In the genomic region with DNA sequence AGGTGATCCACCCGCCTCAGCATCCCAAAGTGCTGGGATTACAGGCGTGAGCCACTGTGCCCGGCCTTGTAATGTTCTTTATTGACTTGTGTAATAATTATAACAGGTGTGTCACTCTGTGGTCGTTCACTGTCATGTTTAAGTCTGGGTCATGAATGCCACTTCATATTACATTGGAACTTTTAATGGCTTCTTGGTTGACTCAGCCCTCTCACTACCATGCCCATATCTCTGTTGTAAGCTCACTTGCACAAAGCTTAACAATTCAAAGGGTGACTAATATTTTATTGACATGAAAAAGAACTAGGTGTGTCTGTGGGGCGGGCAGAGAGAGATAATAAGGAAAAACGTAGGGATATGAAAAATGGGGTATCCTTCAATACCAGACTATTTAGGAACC, we compare ENCODE assay signal across 25 cellular contexts.
DNase-seq lines count a peak whose midpoint lies in the region; ATAC-seq, FAIRE-seq and TF ChIP-seq lines count a peak whose summit lies in the region.
"Had no signal": no experiment of that assay in that cellular context is flagged by ENCODE, and none has a peak within 500 bp of the region (broad histone marks: within the 10 kb centered on the region; RNA-seq: fewer than 3 reads in every experiment).

No MANE protein-coding gene starts in this region.

- H3K4me3 Mint-ChIP-seq in MCF 10A (ENCODE audit: unreplicated experiment) = no peak overlapping the region
- H3K4me3 Mint-ChIP-seq: B cell; CD4-positive, alpha-beta T cell; CD8-positive, alpha-beta T cell had no signal

- no peaks in the 10 kb centered on the region for H3F3A ChIP-seq in smooth muscle cell (ENCODE audit: low read depth)

- H3K4me1 Mint-ChIP-seq in MCF 10A (ENCODE audit: insufficient read depth, unreplicated experiment) = no peaks in the 10 kb centered on the region
- H3K4me1 Mint-ChIP-seq: B cell had no signal

- no peaks in the 10 kb centered on the region for H3K36me3 Mint-ChIP-seq in MCF 10A (ENCODE audit: insufficient read depth, unreplicated experiment)
- H3K36me3 Mint-ChIP-seq: CD8-positive, alpha-beta T cell had no signal

- no TSS peak for BruUV-seq in MCF 10A (replicated peaks; lab: Mats Ljungman, UMichigan)
- no TSS peak for BruUV-seq in mammary epithelial cell (replicated peaks; lab: Mats Ljungman, UMichigan)

- POLR2A ChIA-PET in MCF 10A (lab: Yijun Ruan, JAX) = no interaction called here

- no peaks in the 10 kb centered on the region for H3K27me3 Mint-ChIP-seq in MCF 10A (ENCODE audit: insufficient read depth, unreplicated experiment)
- H3K27me3 Mint-ChIP-seq: B cell; CD4-positive, alpha-beta T cell had no signal

- no peak overlapping the region for H3K4me2 ChIP-seq in mammary epithelial cell (ENCODE audit: insufficient read depth, low read depth, low read length)
- no peak overlapping the region for H3K4me2 ChIP-seq in smooth muscle cell
- H3K4me2 ChIP-seq: A549; BLaER1 treated with 17β-estradiol and CSF1 and Interleukin-3, amounts not matched to agents 10 nM and 100 nM had no signal

- no peaks in the 10 kb centered on the region for H3K4me1 ChIP-seq in mammary epithelial cell (ENCODE audit: insufficient read depth, low read length)
- no peaks in the 10 kb centered on the region for H3K4me1 ChIP-seq in small intestine (ENCODE audit: control insufficient read depth in 2 of 2, insufficient read depth in 1 of 2, low read depth in 1 of 2, low read length in 1 of 2)
- H3K4me1 ChIP-seq in smooth muscle cell (ENCODE audit: low read depth) = no peaks in the 10 kb centered on the region
- H3K4me1 ChIP-seq: A549; BLaER1 treated with 17β-estradiol and CSF1 and Interleukin-3, amounts not matched to agents 10 nM and 100 nM; Caco-2 had no signal

- H3K4me3 ChIP-seq in mammary epithelial cell (replicated peaks in 1 of 3; ENCODE audit: insufficient read depth in 1 of 3, low read depth in 2 of 3, low read length in 3 of 3) (no peak overlapping the region), bronchial epithelial cell (ENCODE audit: low read depth, low read length) (no peak overlapping the region), small intestine (ENCODE audit: low read depth in 1 of 2, low read length in 2 of 2) (no peak overlapping the region), smooth muscle cell (no peak overlapping the region)
- H3K4me3 ChIP-seq: A549; BLaER1 treated with 17β-estradiol and CSF1 and Interleukin-3, amounts not matched to agents 10 nM and 100 nM; GM12878 had no signal

- no peak overlapping the region for H3K9ac ChIP-seq in mammary epithelial cell (ENCODE audit: insufficient read depth, low read length)
- H3K9ac ChIP-seq in smooth muscle cell (ENCODE audit: low read depth) = no peak overlapping the region
- H3K9ac ChIP-seq: BLaER1 treated with 17β-estradiol and CSF1 and Interleukin-3, amounts not matched to agents 10 nM and 100 nM had no signal

- WGBS in mammary epithelial cell (ENCODE audit: low coverage, missing lambda C conversion rate) = 13% methylated on average over 3 of the region's 6 CpGs
- 26 to 61% (median 48%) methylated on average over 6 of the region's 6 CpGs for WGBS in small intestine, 3 donors
- WGBS in smooth muscle cell (ENCODE audit: low lambda C conversion rate) = 76% methylated on average over 6 of the region's 6 CpGs

- H2AFZ ChIP-seq in mammary epithelial cell (ENCODE audit: low read depth, low read length) (no peak overlapping the region), smooth muscle cell (ENCODE audit: low read depth) (no peak overlapping the region)

- intact Hi-C loops in MCF 10A (cut with micrococcal nuclease) (no loop called here), mammary epithelial cell (cut with micrococcal nuclease) (no loop called here), left colon (cut with DNase I, micrococcal nuclease) (no loop called here)

- ATAC-seq in left colon = peak; percentile 78
- ATAC-seq: A549; CD8-positive, alpha-beta T cell; GM12878 had no signal

- H3K79me2 ChIP-seq in mammary epithelial cell (ENCODE audit: insufficient read depth, low read length) (no peaks in the 10 kb centered on the region), smooth muscle cell (ENCODE audit: low read depth) (no peaks in the 10 kb centered on the region)

- H3K27ac ChIP-seq in mammary epithelial cell (ENCODE audit: insufficient read depth, low read depth, low read length) (no peak overlapping the region), small intestine (ENCODE audit: low read depth in 1 of 2, low read length in 1 of 2) (no peak overlapping the region), smooth muscle cell (ENCODE audit: low read depth) (no peak overlapping the region)
- H3K27ac ChIP-seq: 22Rv1; A549; BLaER1 treated with 17β-estradiol and CSF1 and Interleukin-3, amounts not matched to agents 10 nM and 100 nM; C4-2B had no signal

- no peak overlapping the region for H3K27ac Mint-ChIP-seq in MCF 10A (ENCODE audit: low read depth, unreplicated experiment)
- H3K27ac Mint-ChIP-seq: B cell; CD4-positive, alpha-beta T cell; CD8-positive, alpha-beta T cell had no signal

- H3K36me3 ChIP-seq in mammary epithelial cell (ENCODE audit: insufficient read depth, low read length) (no peaks in the 10 kb centered on the region), bronchial epithelial cell (ENCODE audit: control insufficient read depth, insufficient read depth, low read length) (no peaks in the 10 kb centered on the region), small intestine (ENCODE audit: control insufficient read depth in 2 of 2, insufficient read depth in 2 of 2, low read length in 2 of 2) (no peaks in the 10 kb centered on the region), smooth muscle cell (ENCODE audit: low read depth) (no peaks in the 10 kb centered on the region)
- H3K36me3 ChIP-seq: BLaER1 treated with 17β-estradiol and CSF1 and Interleukin-3, amounts not matched to agents 10 nM and 100 nM had no signal

- H4K20me1 ChIP-seq in mammary epithelial cell (ENCODE audit: insufficient read depth, low read length) = no peaks in the 10 kb centered on the region
- no peaks in the 10 kb centered on the region for H4K20me1 ChIP-seq in smooth muscle cell (ENCODE audit: low read depth)

- FAIRE-seq in bronchial epithelial cell (lab: Jason Lieb, UNC) (no peak), small intestine (lab: Jason Lieb, UNC) (no peak)
- FAIRE-seq: A549, D721Med, GM12878, GM12892, GM18507 had no signal

- H3K27me3 ChIP-seq in mammary epithelial cell (ENCODE audit: insufficient read depth, low read length) (no peaks in the 10 kb centered on the region), bronchial epithelial cell (ENCODE audit: control insufficient read depth, insufficient read depth, low read length) (no peaks in the 10 kb centered on the region), small intestine (ENCODE audit: control insufficient read depth in 2 of 2, insufficient read depth in 2 of 2, low read length in 2 of 2) (no peaks in the 10 kb centered on the region), smooth muscle cell (ENCODE audit: low read depth) (no peaks in the 10 kb centered on the region)

- CTCF ChIA-PET in MCF 10A (lab: Yijun Ruan, JAX) (interaction anchor here (0.6 kb wide), 2 partner anchors 90 to 353 kb away, joined by 3 to 4 read pairs; no protein-coding TSS in a partner anchor), mammary epithelial cell (lab: Charles Lee; ENCODE audit: low non-redundant PET) (no interaction called here)

- DNase-seq in MCF 10A (ENCODE audit: unreplicated experiment) (peak; percentile 0), mammary epithelial cell (no peak), bronchial epithelial cell (ENCODE audit: low read depth) (peak; percentile 1), left colon (no peak), small intestine (peak; percentile 4), smooth muscle cell (lab: John Stamatoyannopoulos, UW; ENCODE audit: unreplicated experiment) (no peak), anterior cingulate cortex (lab: John Stamatoyannopoulos, UW) (no peak), SIG-M5 (lab: John Stamatoyannopoulos, UW) (no peak)
- DNase-seq: AML-193; Caco-2; Calu3; CD4-positive, alpha-beta T cell; CD8-positive, alpha-beta T cell; DND-41; EL; GDM1 had no signal

- in situ Hi-C loops in mammary epithelial cell (cut with MboI; ENCODE audit: low sequenced_read_pairs in 2 of 2) = no loop called here

- dilution Hi-C loops in mammary epithelial cell (cut with HindIII; ENCODE audit: low sequenced_read_pairs) = no loop called here

- TF ChIP-seq CTCF in MCF 10A (IDR thresholded peaks at IDR 0.05; ENCODE audit: unreplicated experiment) (no peak), mammary epithelial cell (conservative IDR thresholded peaks at IDR 0.05 in 1 of 2, IDR thresholded peaks at IDR 0.05 in 1 of 2; ENCODE audit: extremely low read depth in 1 of 2, insufficient read depth in 1 of 2, low read depth in 1 of 2, low read length in 2 of 2) (no peak), bronchial epithelial cell (IDR thresholded peaks at IDR 0.05; ENCODE audit: insufficient read depth, low read length, severe bottlenecking) (no peak), smooth muscle cell (IDR thresholded peaks at IDR 0.05; ENCODE audit: borderline replicate concordance, insufficient read depth, poor library complexity, severe bottlenecking) (no peak)

- no peaks in the 10 kb centered on the region for H3K9me3 ChIP-seq in mammary epithelial cell (replicated peaks; ENCODE audit: insufficient read depth, low read length)
- H3K9me3 ChIP-seq in small intestine (ENCODE audit: control insufficient read depth, low read depth) = no peaks in the 10 kb centered on the region
- H3K9me3 ChIP-seq in smooth muscle cell (replicated peaks; ENCODE audit: low read depth) = no peaks in the 10 kb centered on the region
- H3K9me3 ChIP-seq: A549; BLaER1 treated with 17β-estradiol and CSF1 and Interleukin-3, amounts not matched to agents 10 nM and 100 nM; Caco-2 had no signal

- H3K9me3 Mint-ChIP-seq in MCF 10A (ENCODE audit: unreplicated experiment) = peaks cover 10% of the 10 kb centered on the region
- H3K9me3 Mint-ChIP-seq: CD4-positive, alpha-beta T cell; CD8-positive, alpha-beta T cell had no signal

Comparison
In these comparisons a context has a peak if more than half of its experiments do, and no peak if none do; other contexts are left out.
1. DNase-seq: peak in MCF 10A (single experiment), bronchial epithelial cell (single experiment) and small intestine (single experiment); none in mammary epithelial cell (single experiment), left colon (0 of 2), smooth muscle cell (single experiment), anterior cingulate cortex (0 of 58) and SIG-M5 (single experiment).